ENCODE assay signal across 23 cellular contexts in the genomic region with DNA sequence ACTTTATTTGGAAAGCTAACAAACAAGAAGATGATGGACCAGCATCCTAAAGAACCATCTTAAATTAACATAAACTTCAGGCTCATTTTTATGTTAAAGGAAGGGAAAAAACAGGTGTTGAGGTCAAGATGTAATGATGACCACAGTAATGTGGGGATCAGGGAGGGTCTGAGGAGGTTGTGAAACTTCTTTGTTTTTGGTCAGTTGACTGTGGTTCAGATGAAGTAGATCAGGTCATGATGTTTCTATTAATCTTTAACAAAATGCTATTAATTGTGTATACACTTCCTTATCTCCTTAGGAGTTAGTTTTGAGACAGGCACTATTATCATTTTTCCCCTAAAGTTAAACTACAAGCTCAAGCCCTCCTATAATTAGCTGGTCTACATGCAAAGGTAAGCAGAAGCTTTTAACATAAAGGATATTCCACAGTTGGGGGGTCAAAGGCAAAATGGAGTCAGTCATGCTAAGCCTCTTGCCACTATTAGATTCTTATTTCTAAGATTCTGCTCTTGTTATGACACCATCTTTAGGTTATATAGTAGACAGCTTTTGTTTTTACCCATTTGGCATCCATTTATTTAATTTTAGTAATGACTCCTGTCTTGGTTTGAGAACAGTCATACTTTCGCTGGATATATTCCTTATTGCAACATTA.
DNase-seq lines count a peak whose midpoint lies in the region; ATAC-seq, FAIRE-seq and TF ChIP-seq lines count a peak whose summit lies in the region.
"Had no signal": no experiment of that assay in that cellular context is flagged by ENCODE, and none has a peak within 500 bp of the region (broad histone marks: within the 10 kb centered on the region; RNA-seq: fewer than 3 reads in every experiment).

No MANE protein-coding gene starts in this region.

- peaks cover 5% of the 10 kb centered on the region for H3K4me1 Mint-ChIP-seq in progenitor cell of endocrine pancreas (ENCODE audit: low read depth)
- H3K4me1 Mint-ChIP-seq: naive thymus-derived CD8-positive, alpha-beta T cell; T-cell had no signal

- no peaks in the 10 kb centered on the region for H3K9me3 Mint-ChIP-seq in progenitor cell of endocrine pancreas (ENCODE audit: low read depth)

- no peak overlapping the region for H3K4me3 Mint-ChIP-seq in progenitor cell of endocrine pancreas (ENCODE audit: low read depth)
- H3K4me3 Mint-ChIP-seq: naive thymus-derived CD8-positive, alpha-beta T cell; T-cell had no signal

- H3K27ac Mint-ChIP-seq in progenitor cell of endocrine pancreas = peak overlapping the region; percentile 0
- H3K27ac Mint-ChIP-seq: naive thymus-derived CD8-positive, alpha-beta T cell; T-cell had no signal

- no peaks in the 10 kb centered on the region for H3K27me3 Mint-ChIP-seq in progenitor cell of endocrine pancreas
- H3K27me3 Mint-ChIP-seq: naive thymus-derived CD8-positive, alpha-beta T cell; T-cell had no signal

- no peaks in the 10 kb centered on the region for H3K36me3 Mint-ChIP-seq in progenitor cell of endocrine pancreas (ENCODE audit: insufficient read depth)
- H3K36me3 Mint-ChIP-seq: naive thymus-derived CD8-positive, alpha-beta T cell; T-cell had no signal

- ATAC-seq in HG02588 (IDR thresholded peaks at IDR 0.05; ENCODE audit: unreplicated experiment) (peak; percentile 63), HG03175 (IDR thresholded peaks at IDR 0.05; ENCODE audit: unreplicated experiment) (peak; percentile 81)
- ATAC-seq: left cardiac atrium; naive thymus-derived CD8-positive, alpha-beta T cell; T-cell had no signal

- TF ChIP-seq CTCF in progenitor cell of endocrine pancreas (IDR thresholded peaks at IDR 0.05; ENCODE audit: unreplicated experiment) = no peak

- peak; percentile 55 for FAIRE-seq in GM19239 (lab: Jason Lieb, UNC)
- FAIRE-seq: H1 had no signal

- DNase-seq in GM19239 (ENCODE audit: insufficient read length, low spot score) (no peak), progenitor cell of endocrine pancreas (ENCODE audit: low spot score, unreplicated experiment) (no peak), T1000 (lab: John Stamatoyannopoulos, UW) (no peak), cortex of kidney (lab: John Stamatoyannopoulos, UW) (no peak)
- DNase-seq in activated naive CD4-positive, alpha-beta T cell treated with Interleukin-2 at 50 U/mL for 16 hours = no peak
- DNase-seq: activated CD4-positive, alpha-beta T cell treated with anti-CD3 and anti-CD28 coated beads, Interleukin-2, amount 50 U/mL, for 1 hour; activated T-cell treated with anti-CD3 and anti-CD28 coated beads for 4 hours; amygdala; COR-L47; dorsolateral prefrontal cortex; foreskin melanocyte; left cardiac atrium; naive thymus-derived CD8-positive, alpha-beta T cell; NCI-H146; NCI-H774; OCI-M1; SHP77 treated with DMSO at 0.1 percent for 48 hours; stimulated activated naive CD4-positive, alpha-beta T cell; T-cell; tibial artery had no signal
